In genomic region chr7:93622036-93622714, GRCh38 we compare ENCODE assay signal across 1 cellular context.
TF ChIP-seq lines count a peak whose summit lies in the region.

No MANE protein-coding gene starts in this region.

TF ChIP-seq in K562, 482 proteins besides CTCF, POLR2A, EP300 and RAD21 (continued from another document):
- TF ChIP-seq TEAD2 (tag; IDR thresholded peaks at IDR 0.05) (peak; percentile 78), ZBTB8A (IDR thresholded peaks at IDR 0.05; ENCODE audit: partially characterized antibody) (no peak), RFX1 (IDR thresholded peaks at IDR 0.05) (peak; percentile 10; the same call in 1 of the 2 replicates), ZNF282 (CRISPR knock-in tag; IDR thresholded peaks at IDR 0.05) (no peak), POLR2AphosphoS2 (IDR thresholded peaks at IDR 0.05; ENCODE audit: low read length) (no peak), ELF2 (CRISPR knock-in tag; IDR thresholded peaks at IDR 0.05) (no peak), TGIF2 (CRISPR knock-in tag; IDR thresholded peaks at IDR 0.05) (no peak), SP2 (IDR thresholded peaks at IDR 0.05; ENCODE audit: extremely low read depth, low read depth, low read length, poor library complexity, severe bottlenecking) (no peak), ATF1 (CRISPR knock-in tag; IDR thresholded peaks at IDR 0.05) (no peak), ATF1 (tag; IDR thresholded peaks at IDR 0.05) (peak; percentile 47), ZNF277 (CRISPR knock-in tag; IDR thresholded peaks at IDR 0.05; ENCODE audit: borderline replicate concordance) (no peak), HMBOX1 (IDR thresholded peaks at IDR 0.05) (no peak), TFE3 (CRISPR knock-in tag; IDR thresholded peaks at IDR 0.05) (no peak), CREM (IDR thresholded peaks at IDR 0.05; ENCODE audit: low read depth) (peak; percentile 63; the same call in 1 of the 2 replicates), FOXJ3 (CRISPR knock-in tag; IDR thresholded peaks at IDR 0.05) (no peak), GATA2 (CRISPR knock-in tag; IDR thresholded peaks at IDR 0.05) (peak; percentile 34; the same call in 1 of the 2 replicates), E2F1 (CRISPR knock-in tag; IDR thresholded peaks at IDR 0.05) (no peak), NCOA1 (IDR thresholded peaks at IDR 0.05; ENCODE audit: low read depth) (no peak)
